ENCODE assay signal across 8 cellular contexts in the genomic region with DNA sequence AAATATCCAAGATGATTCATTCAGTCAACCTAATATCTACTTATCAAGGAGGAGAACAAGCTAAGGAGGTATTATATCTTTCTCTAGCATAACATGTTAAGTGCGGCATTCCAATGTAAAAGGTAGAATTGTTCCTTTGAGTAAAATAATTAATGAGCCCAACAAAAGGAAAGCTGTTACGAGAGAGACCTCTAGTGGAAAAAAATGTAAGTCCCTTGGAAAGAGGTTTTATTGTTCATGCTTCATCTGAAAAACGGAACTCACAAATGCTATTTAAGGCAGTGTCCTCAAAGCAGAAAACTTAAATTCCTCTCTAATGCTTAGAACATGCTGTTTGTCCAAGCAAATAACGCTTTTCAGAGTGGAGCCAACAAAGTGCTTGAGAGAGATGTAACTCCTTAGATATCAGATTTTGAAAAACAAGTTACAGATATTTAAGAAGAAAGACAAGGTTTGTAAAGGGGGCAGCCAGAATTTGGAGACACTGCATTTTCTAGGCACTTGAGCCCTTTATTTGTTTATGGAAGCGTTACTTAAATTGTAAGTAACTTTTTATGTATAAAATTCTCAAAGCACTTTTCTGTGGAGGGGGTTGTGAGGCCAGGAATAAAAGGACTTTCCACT.
A peak's percentile ranks its signal among the peaks of the same experiment; 100 is the strongest.
DNase-seq lines count a peak whose midpoint lies in the region; ATAC-seq, FAIRE-seq and TF ChIP-seq lines count a peak whose summit lies in the region.

No MANE protein-coding gene starts in this region.

- peak; percentile 12; the same call in 1 of the 2 replicates for TF ChIP-seq CTCF in WI38 (IDR thresholded peaks at IDR 0.05; ENCODE audit: low read depth, low read length)
- peak; percentile 53 for TF ChIP-seq CTCF in kidney (IDR thresholded peaks at IDR 0.05; ENCODE audit: borderline replicate concordance, extremely low read depth, insufficient read depth)

- ATAC-seq in GM21737 (IDR thresholded peaks at IDR 0.05; ENCODE audit: unreplicated experiment), result peak; percentile 72
- ATAC-seq in HG03196 (IDR thresholded peaks at IDR 0.05; ENCODE audit: unreplicated experiment), result no peak

- H3K4me1 ChIP-seq in kidney (ENCODE audit: control insufficient read depth in 1 of 2, insufficient read depth in 1 of 2, low read depth in 1 of 2, low read length in 2 of 2), result no peaks in the 10 kb centered on the region

- intact Hi-C loops in kidney (cut with DNase I), result no loop called here
- intact Hi-C loops in activated T-helper 2 cell treated with anti-CD3 and anti-CD28 coated beads, Interferon-gamma antibody, Interleukin-2, Interleukin-4, amounts not matched to agents 10 μg/mL and 5 μg/mL and 100 μg/mL, durations not matched to agents 14 hours and 24 hours and 36 hours (cut with micrococcal nuclease), result loop anchor here (1.0 to 5.0 kb wide), 2 partner anchors 1828 to 1883 kb away; no protein-coding TSS in a partner anchor

- no peak overlapping the region for H3K4me3 Mint-ChIP-seq in activated T-helper 2 cell treated with anti-CD3 and anti-CD28 coated beads, Interferon-gamma antibody, Interleukin-2, Interleukin-4, amounts not matched to agents 10 μg/mL and 5 μg/mL and 100 μg/mL, durations not matched to agents 14 hours and 24 hours and 36 hours (ENCODE audit: low read depth)

- no peak overlapping the region for H3K27ac ChIP-seq in kidney (ENCODE audit: low read depth in 2 of 2, low read length in 2 of 2)

- H3K9me3 ChIP-seq in kidney (ENCODE audit: control insufficient read depth in 1 of 2, low read length in 2 of 2), result no peaks in the 10 kb centered on the region

- H3K27ac Mint-ChIP-seq in activated T-helper 2 cell treated with anti-CD3 and anti-CD28 coated beads, Interferon-gamma antibody, Interleukin-2, Interleukin-4, amounts not matched to agents 10 μg/mL and 5 μg/mL and 100 μg/mL, durations not matched to agents 14 hours and 24 hours and 36 hours, result no peak overlapping the region

- no peak overlapping the region for H3K9ac ChIP-seq in kidney (ENCODE audit: low read length in 2 of 2)

- H3K4me3 ChIP-seq in WI38 (ENCODE audit: low read depth, low read length) (no peak overlapping the region), kidney (ENCODE audit: low read length in 2 of 2) (no peak overlapping the region)

- H3K36me3 ChIP-seq in kidney (ENCODE audit: control insufficient read depth in 1 of 2, insufficient read depth in 2 of 2, low read length in 2 of 2), result no peaks in the 10 kb centered on the region

- FAIRE-seq in kidney (lab: Jason Lieb, UNC), result peak; percentile 84

- no peaks in the 10 kb centered on the region for H3K27me3 Mint-ChIP-seq in activated T-helper 2 cell treated with anti-CD3 and anti-CD28 coated beads, Interferon-gamma antibody, Interleukin-2, Interleukin-4, amounts not matched to agents 10 μg/mL and 5 μg/mL and 100 μg/mL, durations not matched to agents 14 hours and 24 hours and 36 hours (ENCODE audit: low read depth)

- no peaks in the 10 kb centered on the region for H3K36me3 Mint-ChIP-seq in activated T-helper 2 cell treated with anti-CD3 and anti-CD28 coated beads, Interferon-gamma antibody, Interleukin-2, Interleukin-4, amounts not matched to agents 10 μg/mL and 5 μg/mL and 100 μg/mL, durations not matched to agents 14 hours and 24 hours and 36 hours (ENCODE audit: low read depth)

- no peaks in the 10 kb centered on the region for H3K4me1 Mint-ChIP-seq in activated T-helper 2 cell treated with anti-CD3 and anti-CD28 coated beads, Interferon-gamma antibody, Interleukin-2, Interleukin-4, amounts not matched to agents 10 μg/mL and 5 μg/mL and 100 μg/mL, durations not matched to agents 14 hours and 24 hours and 36 hours (ENCODE audit: low read depth)

- DNase-seq in DMS53 treated with DMSO at 0.1 percent for 48 hours (lab: John Stamatoyannopoulos, UW; ENCODE audit: unreplicated experiment) (peak; percentile 79), NCI-H1694 (lab: John Stamatoyannopoulos, UW) (peak; percentile 59), kidney (no peak), cerebellum (ENCODE audit: low spot score) (no peak)
- no peak for DNase-seq in activated T-helper 2 cell treated with anti-CD3 and anti-CD28 coated beads, Interferon-gamma antibody, Interleukin-2, Interleukin-4, amounts not matched to agents 10 μg/mL and 5 μg/mL and 100 μg/mL, durations not matched to agents 14 hours and 24 hours and 36 hours (ENCODE audit: low spot score)

- no peaks in the 10 kb centered on the region for H3K9me3 Mint-ChIP-seq in activated T-helper 2 cell treated with anti-CD3 and anti-CD28 coated beads, Interferon-gamma antibody, Interleukin-2, Interleukin-4, amounts not matched to agents 10 μg/mL and 5 μg/mL and 100 μg/mL, durations not matched to agents 14 hours and 24 hours and 36 hours

Comparison
In these comparisons a context has a peak if more than half of its experiments do, and no peak if none do; other contexts are left out.
1. DNase-seq: peak in DMS53 treated with DMSO at 0.1 percent for 48 hours (single experiment) and NCI-H1694 (single experiment); none in kidney (single experiment), cerebellum (single experiment) and activated T-helper 2 cell treated with anti-CD3 and anti-CD28 coated beads, Interferon-gamma antibody, Interleukin-2, Interleukin-4, amounts not matched to agents 10 μg/mL and 5 μg/mL and 100 μg/mL, durations not matched to agents 14 hours and 24 hours and 36 hours (single experiment).